28 cellular contexts compared by ENCODE assay signal in the genomic region with DNA sequence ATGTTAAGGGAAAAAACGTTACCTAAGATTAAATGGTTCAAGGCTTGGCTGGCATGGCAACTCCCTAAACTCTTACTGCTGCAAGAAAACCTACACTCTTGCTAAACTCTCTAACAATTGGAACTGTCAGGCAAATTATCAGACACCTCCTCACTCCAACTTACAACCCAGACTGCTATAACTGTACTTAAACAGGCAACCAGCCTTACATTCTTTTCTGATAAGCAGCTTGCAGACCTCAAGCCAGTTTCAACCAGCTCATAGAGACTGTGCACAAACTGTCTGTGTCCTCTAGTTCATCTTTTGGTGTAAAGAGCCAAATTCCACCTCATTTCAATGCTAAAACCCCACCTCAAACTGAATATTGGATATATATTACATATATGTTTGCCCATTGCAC.
"Had no signal": no experiment of that assay in that cellular context is flagged by ENCODE, and none has a peak within 500 bp of the region (broad histone marks: within the 10 kb centered on the region; RNA-seq: fewer than 3 reads in every experiment).

No MANE protein-coding gene starts in this region.

- DNase-seq: activated B cell treated with CpG ODN at 0.5 μM for 24 hours; activated CD4-positive, alpha-beta memory T cell treated with anti-CD3 and anti-CD28 coated beads for 36 hours; activated CD4-positive, alpha-beta T cell treated with anti-CD3 and anti-CD28 coated beads for 4 hours; activated CD4-positive, alpha-beta T cell treated with anti-CD3 and anti-CD28 coated beads, Interleukin-2, amount 10 ng/mL, durations not matched to agents 24 days and 14 days; activated CD4-positive, alpha-beta T cell treated with anti-CD3 and anti-CD28 coated beads, Interleukin-2, amount 50 U/mL, for 1 hour; activated CD4-positive, alpha-beta T cell treated with anti-CD3 and anti-CD28 coated beads, Interleukin-2, amount 50 U/mL, for 4 hours; activated CD4-positive, CD25-positive, alpha-beta regulatory T cell treated with anti-CD3 and anti-CD28 coated beads, Interleukin-2, amount 50 U/mL, for 72 hours; activated CD8-positive, alpha-beta memory T cell treated with anti-CD3 and anti-CD28 coated beads, Interleukin-2, amount 50 U/mL, for 4 hours; activated CD8-positive, alpha-beta T cell treated with anti-CD3 and anti-CD28 coated beads for 36 hours; activated effector memory CD4-positive, alpha-beta T cell treated with anti-CD3 and anti-CD28 coated beads, Interleukin-2, amount 50 U/mL, for 16 hours; activated gamma-delta T cell treated with Interleukin-2 at 50 U/mL for 16 hours; activated naive CD4-positive, alpha-beta T cell; activated naive CD4-positive, alpha-beta T cell treated with anti-CD3 and anti-CD28 coated beads for 36 hours; activated naive CD4-positive, alpha-beta T cell treated with anti-CD3 and anti-CD28 coated beads, Interleukin-2, amount 50 U/mL, for 16 hours; activated naive CD8-positive, alpha-beta T cell treated with anti-CD3 and anti-CD28 coated beads for 36 hours; activated T-cell treated with anti-CD3 and anti-CD28 coated beads for 4 hours; activated T-cell treated with anti-CD3 and anti-CD28 coated beads, Interleukin-2, amount 50 U/mL, for 1 hour; activated T-cell treated with anti-CD3 and anti-CD28 coated beads, Interleukin-2, amount 50 U/mL, for 4 hours; activated T-cell treated with anti-CD3 and anti-CD28 coated beads, Interleukin-2, amount 50 U/mL, for 72 hours; adrenal gland; amniotic stem cell; aorta; central memory CD4-positive, alpha-beta T cell; T-helper 1 cell; T-helper 2 cell; T-helper 9 cell had no signal

- FAIRE-seq: bronchial epithelial cell, TTC549 had no signal
